8 cellular contexts compared by ENCODE assay signal in genomic region chr17:82031303-82031884, GRCh38. TPM values are rescaled to one million over a fixed set of nuclear protein-coding genes. Genes with fewer than 3 reads are reported as not detected.
DNase-seq lines count a peak whose midpoint lies in the region; ATAC-seq and TF ChIP-seq lines count a peak whose summit lies in the region.

Gene RAC3, plus strand, starts transcription at chr17:82031678. Its CDS starts 84 bp downstream, at chr17:82031762.

- no peaks in the 10 kb centered on the region for H3K9me3 Mint-ChIP-seq in HFFc6
- no peaks in the 10 kb centered on the region for H3K9me3 Mint-ChIP-seq in T-cell

- H3K27me3 ChIP-seq in esophagus muscularis mucosa (peaks cover 0 to 18% (median 6%) of the 10 kb centered on the region in 4 donors), neutrophil (peaks cover 24% of the 10 kb centered on the region)

- peaks cover 6% of the 10 kb centered on the region; the same call in 1 of the 2 replicates for H3K36me3 Mint-ChIP-seq in HFFc6 (ENCODE audit: low read depth)
- H3K36me3 Mint-ChIP-seq in T-cell = peaks cover 6% of the 10 kb centered on the region

- DNase-seq in COLO668 (lab: John Stamatoyannopoulos, UW; ENCODE audit: unreplicated experiment) = peak; percentile 51
- no peak for DNase-seq in HFFc6
- DNase-seq in T-cell = no peak
- DNase-seq in esophagus muscularis mucosa (ENCODE audit: extremely low spot score) = no peak
- no peak for DNase-seq in NOMO-1 treated with dmso at 0.1 percent for 144 hours (lab: John Stamatoyannopoulos, UW; ENCODE audit: unreplicated experiment)

- H3K4me1 Mint-ChIP-seq in HFFc6 (ENCODE audit: low read depth) (no peaks in the 10 kb centered on the region; the same call in 1 of the 2 replicates), T-cell (peaks cover 14 to 26% (median 24%) of the 10 kb centered on the region in 3 donors)

- TF ChIP-seq EP300 in esophagus muscularis mucosa (IDR thresholded peaks at IDR 0.05) = no peak

- no peak within 1 kb of the TSS; the same call in 1 of the 2 replicates for H3K27ac Mint-ChIP-seq in HFFc6
- no peak within 1 kb of the TSS for H3K27ac Mint-ChIP-seq in T-cell

- intact Hi-C loops in esophagus muscularis mucosa (cut with DNase I) = loop anchor here (2.0 to 5.0 kb wide), 2 partner anchors 66 to 123 kb away; partner anchors contain the start of gene FASN

- H3K9me3 ChIP-seq in esophagus muscularis mucosa = no peaks in the 10 kb centered on the region
- no peaks in the 10 kb centered on the region for H3K9me3 ChIP-seq in neutrophil

- peak within 1 kb of the TSS; percentile 80 for H3K4me3 Mint-ChIP-seq in HFFc6
- peak within 1 kb of the TSS; percentile 77 to 87 (median 82) for H3K4me3 Mint-ChIP-seq in T-cell

- CTCF ChIA-PET in T-cell (lab: Charles Lee) = no interaction called here

- ATAC-seq in T-cell (replicated peaks in 1 of 4) (peak; percentile 3 to 47 (median 20)), HG03342 (IDR thresholded peaks at IDR 0.05; ENCODE audit: unreplicated experiment) (no peak), GM21723 (IDR thresholded peaks at IDR 0.05; ENCODE audit: unreplicated experiment) (no peak)

- H3K36me3 ChIP-seq in esophagus muscularis mucosa (peaks cover 0 to 35% (median 18%) of the 10 kb centered on the region in 4 donors), neutrophil (no peaks in the 10 kb centered on the region)

- POLR2A ChIA-PET in T-cell (lab: Charles Lee) = no interaction called here

- no peak for TF ChIP-seq POLR2A in esophagus muscularis mucosa (IDR thresholded peaks at IDR 0.05; ENCODE audit: low read depth)

- H3K4me1 ChIP-seq in esophagus muscularis mucosa = peaks cover 26 to 38% (median 33%) of the 10 kb centered on the region in 4 donors
- peaks cover 27 to 35% of the 10 kb centered on the region in 2 experiments for H3K4me1 ChIP-seq in neutrophil (ENCODE audit: control insufficient read depth in 1 of 2, insufficient read depth in 1 of 2, low read depth in 1 of 2, low read length in 1 of 2)

- TF ChIP-seq CTCF in HFFc6 (IDR thresholded peaks at IDR 0.05) (no peak), esophagus muscularis mucosa (IDR thresholded peaks at IDR 0.05) (no peak), neutrophil (IDR thresholded peaks at IDR 0.05) (no peak)

- peak within 1 kb of the TSS; percentile 12 to 66 (median 40) for H3K27ac ChIP-seq in esophagus muscularis mucosa (replicated peaks in 1 of 4)
- H3K27ac ChIP-seq in neutrophil = peak within 1 kb of the TSS; percentile 41

- WGBS in esophagus muscularis mucosa = 0% methylated on average over 9 of the region's 96 CpGs

- peaks cover 4% of the 10 kb centered on the region; the same call in 1 of the 2 replicates for H3K27me3 Mint-ChIP-seq in HFFc6 (ENCODE audit: insufficient read depth)
- no peaks in the 10 kb centered on the region for H3K27me3 Mint-ChIP-seq in T-cell

- peak within 1 kb of the TSS; percentile 53 to 60 (median 58) for H3K4me3 ChIP-seq in esophagus muscularis mucosa
- peak within 1 kb of the TSS; percentile 58 to 64 for H3K4me3 ChIP-seq in neutrophil (ENCODE audit: low read depth in 1 of 2, low read length in 1 of 2)

RNA-seq across cellular contexts. Expression of gene RAC3, which starts in this region (rescaled TPM):
- 1 to 10 TPM; 4.3 to 8.5 (median 5.6) TPM for total RNA-seq in HFFc6 (2021; fragmentation: NEBNext Ultra II Directional; extraction: Animal tissue kit (Norgen Biotek cat#: 25700))
- 1 to 10 TPM; 1.1 to 5.4 (median 3.6) TPM for total RNA-seq in T-cell
- 1 to 10 TPM; 1.8 to 2.5 (median 2.2) TPM for total RNA-seq in esophagus muscularis mucosa

Comparison
In these comparisons a context has a peak if more than half of its experiments do, and no peak if none do; other contexts are left out.
1. ATAC-seq: peak in T-cell (4 of 4); none in HG03342 (single experiment) and GM21723 (single experiment).